9 cellular contexts compared by ENCODE assay signal in genomic region chr1:23282967-23283366, GRCh38.
DNase-seq lines count a peak whose midpoint lies in the region; ATAC-seq and TF ChIP-seq lines count a peak whose summit lies in the region.
"Had no signal": no experiment of that assay in that cellular context is flagged by ENCODE, and none has a peak within 500 bp of the region (broad histone marks: within the 10 kb centered on the region; RNA-seq: fewer than 3 reads in every experiment).

No MANE protein-coding gene starts in this region.

- no peak for TF ChIP-seq CTCF in HFFc6 (IDR thresholded peaks at IDR 0.05)
- TF ChIP-seq CTCF in WTC11 (IDR thresholded peaks at IDR 0.05), result no peak
- no peak for TF ChIP-seq CTCF in GM10248 (IDR thresholded peaks at IDR 0.05; ENCODE audit: control extremely low read depth, extremely low read depth, low read depth, missing control alignments)
- no peak for TF ChIP-seq CTCF in activated CD8-positive, alpha-beta T cell treated with anti-CD3 and anti-CD28 coated beads for 36 hours (IDR thresholded peaks at IDR 0.05)

- peaks cover 1% of the 10 kb centered on the region for H3K36me3 ChIP-seq in urinary bladder (ENCODE audit: insufficient read depth)

- H3K4me3 Mint-ChIP-seq in HFFc6 (peak overlapping the region; percentile 44), WTC11 (no peak overlapping the region)
- H3K4me3 Mint-ChIP-seq in activated CD8-positive, alpha-beta T cell treated with anti-CD3 and anti-CD28 coated beads for 36 hours, result no peak overlapping the region
- H3K4me3 Mint-ChIP-seq: IgD-negative memory B cell had no signal

- intact Hi-C loops in activated CD8-positive, alpha-beta T cell treated with anti-CD3 and anti-CD28 coated beads for 36 hours (cut with micrococcal nuclease), result no loop called here

- H3K27ac Mint-ChIP-seq in HFFc6 (peak overlapping the region; percentile 71), WTC11 (peak overlapping the region; percentile 13; the same call in 1 of the 2 replicates)
- H3K27ac Mint-ChIP-seq in activated CD8-positive, alpha-beta T cell treated with anti-CD3 and anti-CD28 coated beads for 36 hours, result no peak overlapping the region
- H3K27ac Mint-ChIP-seq: IgD-negative memory B cell had no signal

- H3K4me1 Mint-ChIP-seq in HFFc6 (ENCODE audit: low read depth) (peaks cover 86% of the 10 kb centered on the region), WTC11 (no peaks in the 10 kb centered on the region)
- H3K4me1 Mint-ChIP-seq in activated CD8-positive, alpha-beta T cell treated with anti-CD3 and anti-CD28 coated beads for 36 hours (ENCODE audit: low read depth), result no peaks in the 10 kb centered on the region

- 56% methylated on average over 5 of the region's 5 CpGs for WGBS in urinary bladder

- H3K4me1 ChIP-seq in urinary bladder (ENCODE audit: insufficient read depth), result no peaks in the 10 kb centered on the region

- H3K9me3 Mint-ChIP-seq in HFFc6 (no peaks in the 10 kb centered on the region), WTC11 (no peaks in the 10 kb centered on the region)
- H3K9me3 Mint-ChIP-seq in activated CD8-positive, alpha-beta T cell treated with anti-CD3 and anti-CD28 coated beads for 36 hours, result no peaks in the 10 kb centered on the region
- H3K9me3 Mint-ChIP-seq: IgD-negative memory B cell had no signal

- H3K27me3 Mint-ChIP-seq in HFFc6 (ENCODE audit: insufficient read depth) (no peaks in the 10 kb centered on the region), WTC11 (ENCODE audit: low read depth) (no peaks in the 10 kb centered on the region)
- no peaks in the 10 kb centered on the region for H3K27me3 Mint-ChIP-seq in activated CD8-positive, alpha-beta T cell treated with anti-CD3 and anti-CD28 coated beads for 36 hours
- H3K27me3 Mint-ChIP-seq: IgD-negative memory B cell had no signal

- peaks cover 52% of the 10 kb centered on the region for H3K36me3 Mint-ChIP-seq in HFFc6 (ENCODE audit: low read depth)
- peaks cover 41% of the 10 kb centered on the region for H3K36me3 Mint-ChIP-seq in WTC11
- peaks cover 24% of the 10 kb centered on the region for H3K36me3 Mint-ChIP-seq in activated CD8-positive, alpha-beta T cell treated with anti-CD3 and anti-CD28 coated beads for 36 hours (ENCODE audit: low read depth)

- H3K27ac ChIP-seq in urinary bladder (ENCODE audit: low read depth), result peak overlapping the region; percentile 18

- CTCF ChIA-PET in WTC11 (lab: Charles Lee) (no interaction called here), GM10248 (lab: Yijun Ruan, JAX) (interaction anchor here (1.1 to 1.2 kb wide), 2 partner anchors 15 to 37 kb away, joined by 3 to 4 read pairs; no protein-coding TSS in a partner anchor)
- CTCF ChIA-PET in activated CD8-positive, alpha-beta T cell treated with anti-CD3 and anti-CD28 coated beads for 36 hours (lab: Charles Lee), result interaction anchor here (1.5 to 1.7 kb wide), 2 partner anchors 121 to 184 kb away, joined by 3 to 4 read pairs; no protein-coding TSS in a partner anchor

- ATAC-seq in WTC11 (no peak), HG03139 (IDR thresholded peaks at IDR 0.05; ENCODE audit: unreplicated experiment) (no peak)
- no peak for ATAC-seq in activated CD8-positive, alpha-beta T cell treated with anti-CD3 and anti-CD28 coated beads for 36 hours

- DNase-seq in HFFc6, result peak; percentile 73
- DNase-seq in WTC11 (ENCODE audit: low spot score), result no peak
- peak; percentile 19 for DNase-seq in hepatic stellate cell (ENCODE audit: low spot score)
- DNase-seq in GM10248 (ENCODE audit: extremely low spot score), result no peak
- DNase-seq in activated CD8-positive, alpha-beta T cell treated with anti-CD3 and anti-CD28 coated beads for 36 hours, result no peak
- DNase-seq: NCI-H510A had no signal

- H3K4me3 ChIP-seq in urinary bladder (ENCODE audit: low read depth, low read length), result no peak overlapping the region

- POLR2A ChIA-PET in WTC11 (lab: Charles Lee) (no interaction called here), GM10248 (lab: Yijun Ruan, JAX) (no interaction called here)
- POLR2A ChIA-PET in activated CD8-positive, alpha-beta T cell treated with anti-CD3 and anti-CD28 coated beads for 36 hours (lab: Charles Lee), result interaction anchor here (0.6 kb wide), 1 partner anchor 948 kb away, joined by 3 read pairs; no protein-coding TSS in a partner anchor

TF ChIP-seq in WTC11, 78 proteins besides CTCF, POLR2A, EP300 and RAD21 (continues in another document):
- TF ChIP-seq, protein P1, sequence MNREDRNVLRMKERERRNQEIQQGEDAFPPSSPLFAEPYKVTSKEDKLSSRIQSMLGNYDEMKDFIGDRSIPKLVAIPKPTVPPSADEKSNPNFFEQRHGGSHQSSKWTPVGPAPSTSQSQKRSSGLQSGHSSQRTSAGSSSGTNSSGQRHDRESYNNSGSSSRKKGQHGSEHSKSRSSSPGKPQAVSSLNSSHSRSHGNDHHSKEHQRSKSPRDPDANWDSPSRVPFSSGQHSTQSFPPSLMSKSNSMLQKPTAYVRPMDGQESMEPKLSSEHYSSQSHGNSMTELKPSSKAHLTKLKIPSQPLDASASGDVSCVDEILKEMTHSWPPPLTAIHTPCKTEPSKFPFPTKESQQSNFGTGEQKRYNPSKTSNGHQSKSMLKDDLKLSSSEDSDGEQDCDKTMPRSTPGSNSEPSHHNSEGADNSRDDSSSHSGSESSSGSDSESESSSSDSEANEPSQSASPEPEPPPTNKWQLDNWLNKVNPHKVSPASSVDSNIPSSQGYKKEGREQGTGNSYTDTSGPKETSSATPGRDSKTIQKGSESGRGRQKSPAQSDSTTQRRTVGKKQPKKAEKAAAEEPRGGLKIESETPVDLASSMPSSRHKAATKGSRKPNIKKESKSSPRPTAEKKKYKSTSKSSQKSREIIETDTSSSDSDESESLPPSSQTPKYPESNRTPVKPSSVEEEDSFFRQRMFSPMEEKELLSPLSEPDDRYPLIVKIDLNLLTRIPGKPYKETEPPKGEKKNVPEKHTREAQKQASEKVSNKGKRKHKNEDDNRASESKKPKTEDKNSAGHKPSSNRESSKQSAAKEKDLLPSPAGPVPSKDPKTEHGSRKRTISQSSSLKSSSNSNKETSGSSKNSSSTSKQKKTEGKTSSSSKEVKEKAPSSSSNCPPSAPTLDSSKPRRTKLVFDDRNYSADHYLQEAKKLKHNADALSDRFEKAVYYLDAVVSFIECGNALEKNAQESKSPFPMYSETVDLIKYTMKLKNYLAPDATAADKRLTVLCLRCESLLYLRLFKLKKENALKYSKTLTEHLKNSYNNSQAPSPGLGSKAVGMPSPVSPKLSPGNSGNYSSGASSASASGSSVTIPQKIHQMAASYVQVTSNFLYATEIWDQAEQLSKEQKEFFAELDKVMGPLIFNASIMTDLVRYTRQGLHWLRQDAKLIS (CRISPR knock-in tag; IDR thresholded peaks at IDR 0.05; ENCODE audit: borderline replicate concordance), result no peak
- TF ChIP-seq MYBL2 (CRISPR knock-in tag; IDR thresholded peaks at IDR 0.05) (no peak), GRHL2 (CRISPR knock-in tag; IDR thresholded peaks at IDR 0.05; ENCODE audit: insufficient replicate concordance, severe bottlenecking) (no peak), ATF2 (CRISPR knock-in tag; IDR thresholded peaks at IDR 0.05; ENCODE audit: borderline replicate concordance, low read depth) (no peak)
- TF ChIP-seq, protein P2, sequence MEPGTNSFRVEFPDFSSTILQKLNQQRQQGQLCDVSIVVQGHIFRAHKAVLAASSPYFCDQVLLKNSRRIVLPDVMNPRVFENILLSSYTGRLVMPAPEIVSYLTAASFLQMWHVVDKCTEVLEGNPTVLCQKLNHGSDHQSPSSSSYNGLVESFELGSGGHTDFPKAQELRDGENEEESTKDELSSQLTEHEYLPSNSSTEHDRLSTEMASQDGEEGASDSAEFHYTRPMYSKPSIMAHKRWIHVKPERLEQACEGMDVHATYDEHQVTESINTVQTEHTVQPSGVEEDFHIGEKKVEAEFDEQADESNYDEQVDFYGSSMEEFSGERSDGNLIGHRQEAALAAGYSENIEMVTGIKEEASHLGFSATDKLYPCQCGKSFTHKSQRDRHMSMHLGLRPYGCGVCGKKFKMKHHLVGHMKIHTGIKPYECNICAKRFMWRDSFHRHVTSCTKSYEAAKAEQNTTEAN (CRISPR knock-in tag; IDR thresholded peaks at IDR 0.05), result no peak
- TF ChIP-seq, protein P3, sequence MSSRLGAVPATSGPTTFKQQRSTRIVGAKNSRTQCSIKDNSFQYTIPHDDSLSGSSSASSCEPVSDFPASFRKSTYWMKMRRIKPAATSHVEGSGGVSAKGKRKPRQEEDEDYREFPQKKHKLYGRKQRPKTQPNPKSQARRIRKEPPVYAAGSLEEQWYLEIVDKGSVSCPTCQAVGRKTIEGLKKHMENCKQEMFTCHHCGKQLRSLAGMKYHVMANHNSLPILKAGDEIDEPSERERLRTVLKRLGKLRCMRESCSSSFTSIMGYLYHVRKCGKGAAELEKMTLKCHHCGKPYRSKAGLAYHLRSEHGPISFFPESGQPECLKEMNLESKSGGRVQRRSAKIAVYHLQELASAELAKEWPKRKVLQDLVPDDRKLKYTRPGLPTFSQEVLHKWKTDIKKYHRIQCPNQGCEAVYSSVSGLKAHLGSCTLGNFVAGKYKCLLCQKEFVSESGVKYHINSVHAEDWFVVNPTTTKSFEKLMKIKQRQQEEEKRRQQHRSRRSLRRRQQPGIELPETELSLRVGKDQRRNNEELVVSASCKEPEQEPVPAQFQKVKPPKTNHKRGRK (CRISPR knock-in tag; IDR thresholded peaks at IDR 0.05; ENCODE audit: borderline replicate concordance), result no peak

Comparison
In these comparisons a context has a peak if more than half of its experiments do, and no peak if none do; other contexts are left out.
1. DNase-seq: peak in HFFc6 (single experiment) and hepatic stellate cell (single experiment); none in WTC11 (single experiment), GM10248 (single experiment) and activated CD8-positive, alpha-beta T cell treated with anti-CD3 and anti-CD28 coated beads for 36 hours (single experiment).